14 cellular contexts compared by ENCODE assay signal in the genomic region with DNA sequence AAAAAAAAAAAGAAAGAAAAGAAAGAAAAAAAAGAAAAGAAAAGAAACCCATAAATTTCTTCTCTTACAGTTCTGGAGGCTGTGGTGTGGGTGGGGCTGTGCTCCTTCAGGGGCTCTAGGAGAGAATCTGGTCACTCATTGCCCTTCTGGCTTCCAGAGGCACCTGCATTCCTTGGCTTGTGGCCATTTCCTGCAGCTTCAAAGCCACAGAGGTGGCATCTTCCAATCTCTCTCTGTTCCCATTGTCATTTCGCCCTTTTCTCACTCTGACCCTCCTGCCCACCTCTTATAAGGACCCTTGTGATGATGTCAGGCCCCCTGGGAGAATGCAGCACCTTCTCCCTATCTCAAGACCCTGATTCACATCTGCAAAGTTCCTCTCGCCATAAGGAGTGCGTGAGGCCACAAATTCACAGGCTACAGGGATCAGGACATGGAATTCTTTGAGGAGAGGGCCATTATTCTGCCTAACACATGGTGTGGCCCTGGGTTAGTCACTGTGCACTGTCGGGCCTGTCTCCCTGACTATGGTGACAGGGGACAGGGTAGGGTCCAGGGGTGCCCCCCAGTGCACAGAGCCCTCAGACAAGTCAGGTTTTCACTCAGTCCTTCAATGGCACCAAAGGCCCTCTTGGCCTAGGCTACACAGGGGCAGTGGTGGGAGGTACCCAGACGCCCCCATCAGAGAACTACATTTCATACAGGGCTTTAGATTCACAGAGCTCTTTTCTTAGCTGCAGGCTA. TPM values are rescaled to one million over a fixed set of nuclear protein-coding genes. Genes with fewer than 3 reads are reported as not detected.
DNase-seq lines count a peak whose midpoint lies in the region; ATAC-seq and TF ChIP-seq lines count a peak whose summit lies in the region.
"Had no signal": no experiment of that assay in that cellular context is flagged by ENCODE, and none has a peak within 500 bp of the region (broad histone marks: within the 10 kb centered on the region; RNA-seq: fewer than 3 reads in every experiment).

No MANE protein-coding gene starts in this region.

- no peaks in the 10 kb centered on the region; a peak in 1 of 22 replicates for H3K36me3 ChIP-seq in BLaER1 treated with 17β-estradiol and CSF1 and Interleukin-3, amounts not matched to agents 10 nM and 100 nM
- no peaks in the 10 kb centered on the region for H3K36me3 ChIP-seq in CD8-positive, alpha-beta memory T cell (ENCODE audit: insufficient read depth, low read length)
- no peaks in the 10 kb centered on the region for H3K36me3 ChIP-seq in neuronal stem cell (replicated peaks in 1 of 2; ENCODE audit: control insufficient read depth in 2 of 2, insufficient read depth in 2 of 2, low read length in 2 of 2)
- H3K36me3 ChIP-seq: colonic mucosa, prostate gland, suprapubic skin had no signal

- POLR2A ChIA-PET in CD8-positive, alpha-beta memory T cell (lab: Charles Lee): interaction anchor here (0.6 to 2.4 kb wide), 3 partner anchors 22 to 1564 kb away, joined by 4 to 5 read pairs (median 5); a partner anchor contains a TSS
- POLR2A ChIA-PET in activated naive CD8-positive, alpha-beta T cell treated with anti-CD3 and anti-CD28 coated beads, Interleukin-2, amount 10 ng/mL, durations not matched to agents 7 days and 5 days (lab: Charles Lee): interaction anchor here (1.0 to 1.5 kb wide), 5 partner anchors 7 to 22 kb away, joined by 3 to 7 read pairs (median 5); no protein-coding TSS in a partner anchor

- H3K79me1 ChIP-seq in neuronal stem cell (ENCODE audit: low read depth, low read length): peaks cover 2% of the 10 kb centered on the region

- H3K4ac ChIP-seq in neuronal stem cell (ENCODE audit: low read length): no peak overlapping the region

- no peak overlapping the region for H3K14ac ChIP-seq in neuronal stem cell (ENCODE audit: low read length)

- no peak overlapping the region for H4K91ac ChIP-seq in neuronal stem cell (ENCODE audit: low read depth, low read length, poor library complexity)

- H2AK5ac ChIP-seq in neuronal stem cell (ENCODE audit: low read depth, low read length): peak overlapping the region; percentile 50

- H3K27ac Mint-ChIP-seq in CD8-positive, alpha-beta memory T cell: peak overlapping the region; percentile 5 to 90 (median 86)
- H3K27ac Mint-ChIP-seq in activated naive CD8-positive, alpha-beta T cell treated with anti-CD3 and anti-CD28 coated beads, Interleukin-2, amount 10 ng/mL, durations not matched to agents 7 days and 5 days: peak overlapping the region; percentile 85
- H3K27ac Mint-ChIP-seq: nephron progenitor cell had no signal

- CTCF ChIA-PET in CD8-positive, alpha-beta memory T cell (lab: Charles Lee): interaction anchor here (1.0 to 3.8 kb wide), 4 partner anchors 19 to 38 kb away, joined by 3 to 21 read pairs (median 4); no protein-coding TSS in a partner anchor

- no peaks in the 10 kb centered on the region for H3K9me3 ChIP-seq in BLaER1 treated with 17β-estradiol and CSF1 and Interleukin-3, amounts not matched to agents 10 nM and 100 nM (replicated peaks in 1 of 11)
- H3K9me3 ChIP-seq in CD8-positive, alpha-beta memory T cell (ENCODE audit: low read length): no peaks in the 10 kb centered on the region
- H3K9me3 ChIP-seq in neuronal stem cell (replicated peaks in 1 of 2; ENCODE audit: control insufficient read depth in 2 of 2, insufficient read depth in 1 of 2, low read depth in 1 of 2, low read length in 2 of 2): peaks cover 0 to 3% of the 10 kb centered on the region in 2 donors
- H3K9me3 ChIP-seq: colonic mucosa, prostate gland, suprapubic skin had no signal

- no CpG with 5 or more reads among the region's 5 CpGs for WGBS in neuronal stem cell (ENCODE audit: extremely low coverage in 2 of 2, insufficient read length in 2 of 2, insufficient replicate concordance in 1 of 2), 2 donors

- peak overlapping the region; percentile 42 for H3K18ac ChIP-seq in neuronal stem cell (ENCODE audit: low read length)

- DNase-seq in CD8-positive, alpha-beta memory T cell: no peak
- no peak for DNase-seq in activated naive CD8-positive, alpha-beta T cell treated with anti-CD3 and anti-CD28 coated beads, Interleukin-2, amount 10 ng/mL, durations not matched to agents 7 days and 5 days
- DNase-seq in neuronal stem cell (ENCODE audit: low spot score) (no peak), cerebellum (ENCODE audit: low spot score) (no peak), foreskin keratinocyte (no peak), SW480 (ENCODE audit: low spot score) (no peak)
- DNase-seq: NCI-H187, NCI-H2227 treated with DMSO at 0.1 percent for 48 hours, nephron progenitor cell had no signal

- H3K23ac ChIP-seq in neuronal stem cell (ENCODE audit: low read depth, low read length, poor library complexity): no peak overlapping the region

- H4K8ac ChIP-seq in neuronal stem cell (ENCODE audit: low read depth, low read length): no peak overlapping the region

- peaks cover 0 to 4% (median 0%) of the 10 kb centered on the region in 11 experiments; a peak in 1 of 22 replicates for H4K20me1 ChIP-seq in BLaER1 treated with 17β-estradiol and CSF1 and Interleukin-3, amounts not matched to agents 10 nM and 100 nM

- no peak overlapping the region for H2BK12ac ChIP-seq in neuronal stem cell (ENCODE audit: low read length)

- no peaks in the 10 kb centered on the region for H3K36me3 Mint-ChIP-seq in CD8-positive, alpha-beta memory T cell
- no peaks in the 10 kb centered on the region for H3K36me3 Mint-ChIP-seq in activated naive CD8-positive, alpha-beta T cell treated with anti-CD3 and anti-CD28 coated beads, Interleukin-2, amount 10 ng/mL, durations not matched to agents 7 days and 5 days

- H3K27me3 ChIP-seq in BLaER1 treated with 17β-estradiol and CSF1 and Interleukin-3, amounts not matched to agents 10 nM and 100 nM: no peaks in the 10 kb centered on the region
- no peaks in the 10 kb centered on the region for H3K27me3 ChIP-seq in CD8-positive, alpha-beta memory T cell (ENCODE audit: insufficient read depth, low read length, poor library complexity, severe bottlenecking)
- peaks cover 0 to 21% (median 0%) of the 10 kb centered on the region in 3 experiments for H3K27me3 ChIP-seq in neuronal stem cell (ENCODE audit: control insufficient read depth in 3 of 3, insufficient read depth in 3 of 3, low read depth in 1 of 3, low read length in 3 of 3)
- peaks cover 39% of the 10 kb centered on the region for H3K27me3 ChIP-seq in foreskin keratinocyte
- H3K27me3 ChIP-seq: suprapubic skin had no signal

- peaks cover 49 to 72% (median 57%) of the 10 kb centered on the region in 3 donors for H3K4me1 Mint-ChIP-seq in CD8-positive, alpha-beta memory T cell
- H3K4me1 Mint-ChIP-seq in activated naive CD8-positive, alpha-beta T cell treated with anti-CD3 and anti-CD28 coated beads, Interleukin-2, amount 10 ng/mL, durations not matched to agents 7 days and 5 days: peaks cover 53% of the 10 kb centered on the region

- no peak overlapping the region; a peak in 1 of 20 replicates for H3K4me3 ChIP-seq in BLaER1 treated with 17β-estradiol and CSF1 and Interleukin-3, amounts not matched to agents 10 nM and 100 nM
- H3K4me3 ChIP-seq in CD8-positive, alpha-beta memory T cell (ENCODE audit: low read length): peak overlapping the region; percentile 49
- H3K4me3 ChIP-seq in neuronal stem cell (ENCODE audit: low read length in 2 of 2): no peak overlapping the region
- H3K4me3 ChIP-seq: colonic mucosa, prostate gland, SK-N-MC, suprapubic skin had no signal

- H2BK120ac ChIP-seq in neuronal stem cell (ENCODE audit: low read depth, low read length): no peak overlapping the region

- H3K27ac ChIP-seq in BLaER1 treated with 17β-estradiol and CSF1 and Interleukin-3, amounts not matched to agents 10 nM and 100 nM: peak overlapping the region; percentile 49 to 86 (median 75); a peak in 18 of 22 replicates
- no peak overlapping the region for H3K27ac ChIP-seq in CD8-positive, alpha-beta memory T cell (ENCODE audit: low read depth, low read length)
- H3K27ac ChIP-seq in neuronal stem cell (replicated peaks; ENCODE audit: low read length) (no peak overlapping the region), foreskin keratinocyte (no peak overlapping the region)
- H3K27ac ChIP-seq: colonic mucosa, prostate gland, SK-N-MC had no signal

- no peak for TF ChIP-seq CTCF in foreskin keratinocyte (conservative IDR thresholded peaks at IDR 0.05)

- peak overlapping the region in 5 of 7 donors; percentile 30 to 77 (median 61) for H3K4me3 Mint-ChIP-seq in CD8-positive, alpha-beta memory T cell
- no peak overlapping the region for H3K4me3 Mint-ChIP-seq in activated naive CD8-positive, alpha-beta T cell treated with anti-CD3 and anti-CD28 coated beads, Interleukin-2, amount 10 ng/mL, durations not matched to agents 7 days and 5 days
- H3K4me3 Mint-ChIP-seq: nephron progenitor cell had no signal

- peak overlapping the region; percentile 78 for H2AFZ ChIP-seq in neuronal stem cell (ENCODE audit: low read length)

- ATAC-seq in activated naive CD8-positive, alpha-beta T cell treated with anti-CD3 and anti-CD28 coated beads, Interleukin-2, amount 10 ng/mL, durations not matched to agents 7 days and 5 days (ENCODE audit: low read depth): no peak
- no peak for ATAC-seq in foreskin keratinocyte

- H3K27me3 Mint-ChIP-seq in CD8-positive, alpha-beta memory T cell: no peaks in the 10 kb centered on the region
- H3K27me3 Mint-ChIP-seq in activated naive CD8-positive, alpha-beta T cell treated with anti-CD3 and anti-CD28 coated beads, Interleukin-2, amount 10 ng/mL, durations not matched to agents 7 days and 5 days: no peaks in the 10 kb centered on the region

- no peak overlapping the region for H2BK15ac ChIP-seq in neuronal stem cell (ENCODE audit: low read length)

- peak overlapping the region in 5 of 11 experiments; percentile 22 to 66 (median 51); a peak in 5 of 22 replicates for H3K9ac ChIP-seq in BLaER1 treated with 17β-estradiol and CSF1 and Interleukin-3, amounts not matched to agents 10 nM and 100 nM
- H3K9ac ChIP-seq in neuronal stem cell (ENCODE audit: low read depth, low read length, poor library complexity): no peak overlapping the region

- peaks cover 82 to 96% (median 90%) of the 10 kb centered on the region in 10 experiments for H3K4me1 ChIP-seq in BLaER1 treated with 17β-estradiol and CSF1 and Interleukin-3, amounts not matched to agents 10 nM and 100 nM
- H3K4me1 ChIP-seq in CD8-positive, alpha-beta memory T cell (ENCODE audit: insufficient read depth, low read length): peaks cover 50% of the 10 kb centered on the region
- H3K4me1 ChIP-seq in neuronal stem cell (ENCODE audit: control insufficient read depth in 2 of 2, insufficient read depth in 1 of 2, low read depth in 1 of 2, low read length in 2 of 2): peaks cover 7 to 24% of the 10 kb centered on the region in 2 donors
- H3K4me1 ChIP-seq in foreskin keratinocyte: no peaks in the 10 kb centered on the region
- H3K4me1 ChIP-seq: prostate gland had no signal

- H2BK5ac ChIP-seq in neuronal stem cell (ENCODE audit: low read length): no peak overlapping the region

- H3K4me2 ChIP-seq in BLaER1 treated with 17β-estradiol and CSF1 and Interleukin-3, amounts not matched to agents 10 nM and 100 nM: peak overlapping the region; percentile 78 to 99 (median 97)
- H3K4me2 ChIP-seq in neuronal stem cell (ENCODE audit: insufficient read depth, low read length, poor library complexity, severe bottlenecking): no peak overlapping the region

- no peaks in the 10 kb centered on the region for H3K9me3 Mint-ChIP-seq in CD8-positive, alpha-beta memory T cell
- H3K9me3 Mint-ChIP-seq in activated naive CD8-positive, alpha-beta T cell treated with anti-CD3 and anti-CD28 coated beads, Interleukin-2, amount 10 ng/mL, durations not matched to agents 7 days and 5 days: no peaks in the 10 kb centered on the region
- H3K9me3 Mint-ChIP-seq: nephron progenitor cell had no signal

RNA-seq across cellular contexts. Expression of a gene that starts 38.6 kb away (rescaled TPM):
- 10 to 100 TPM; 26.4 to 29.9 TPM for total RNA-seq in CD8-positive, alpha-beta memory T cell
- 175 TPM for polyA plus RNA-seq in CD8-positive, alpha-beta memory T cell
- total RNA-seq in activated naive CD8-positive, alpha-beta T cell treated with anti-CD3 and anti-CD28 coated beads, Interleukin-2, amount 10 ng/mL, durations not matched to agents 7 days and 5 days: 10 to 100 TPM; 51.5 to 52.3 TPM
- polyA plus RNA-seq in neuronal stem cell (2013, experiment 1 of 2): 14.6 TPM
- polyA plus RNA-seq in neuronal stem cell (2013, experiment 2 of 2): 14.4 TPM
- total RNA-seq in cerebellum (20.8 TPM), foreskin keratinocyte (12.2 and 13.8 TPM in 2 replicates)
- 18.4 and 18.5 TPM in 2 replicates for polyA plus RNA-seq in foreskin keratinocyte

Comparison
In these comparisons a context has a peak if more than half of its experiments do, and no peak if none do; other contexts are left out.
1. H3K27ac ChIP-seq: peak in BLaER1 treated with 17β-estradiol and CSF1 and Interleukin-3, amounts not matched to agents 10 nM and 100 nM (11 of 11); none in CD8-positive, alpha-beta memory T cell (single experiment), neuronal stem cell (single experiment) and foreskin keratinocyte (single experiment).